ENCODE assay signal across 1 cellular context in genomic region chr3:20673866-20674265, GRCh38.
TF ChIP-seq lines count a peak whose summit lies in the region.

No MANE protein-coding gene starts in this region.

TF ChIP-seq in SK-N-SH, 30 proteins besides CTCF, POLR2A, EP300 and RAD21:
- no peak for TF ChIP-seq PBX3 (IDR thresholded peaks at IDR 0.05)
- TF ChIP-seq NRF1 (IDR thresholded peaks at IDR 0.05; ENCODE audit: low read depth, low read length) = no peak
- no peak for TF ChIP-seq NFIC (IDR thresholded peaks at IDR 0.05; ENCODE audit: borderline replicate concordance)
- TF ChIP-seq ZBTB33 (IDR thresholded peaks at IDR 0.05; ENCODE audit: borderline replicate concordance, low read depth) = no peak
- TF ChIP-seq SMC3 (IDR thresholded peaks at IDR 0.05; ENCODE audit: low read depth, low read length) = no peak
